1 cellular context compared by ENCODE assay signal in genomic region chr9:137086531-137087408, GRCh38.
TF ChIP-seq lines count a peak whose summit lies in the region.

TSS of gene MAN1B1 (plus strand) at chr9:137086985. CDS start at chr9:137087000, 15 bp downstream.

TF ChIP-seq in A549, 52 proteins besides CTCF, POLR2A, EP300 and RAD21 (continued from another document):
- peak; percentile 91 for TF ChIP-seq USF2 (IDR thresholded peaks at IDR 0.05)
- TF ChIP-seq, protein P1, sequence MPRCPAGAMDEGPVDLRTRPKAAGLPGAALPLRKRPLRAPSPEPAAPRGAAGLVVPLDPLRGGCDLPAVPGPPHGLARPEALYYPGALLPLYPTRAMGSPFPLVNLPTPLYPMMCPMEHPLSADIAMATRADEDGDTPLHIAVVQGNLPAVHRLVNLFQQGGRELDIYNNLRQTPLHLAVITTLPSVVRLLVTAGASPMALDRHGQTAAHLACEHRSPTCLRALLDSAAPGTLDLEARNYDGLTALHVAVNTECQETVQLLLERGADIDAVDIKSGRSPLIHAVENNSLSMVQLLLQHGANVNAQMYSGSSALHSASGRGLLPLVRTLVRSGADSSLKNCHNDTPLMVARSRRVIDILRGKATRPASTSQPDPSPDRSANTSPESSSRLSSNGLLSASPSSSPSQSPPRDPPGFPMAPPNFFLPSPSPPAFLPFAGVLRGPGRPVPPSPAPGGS (IDR thresholded peaks at IDR 0.05), result 0 out of 3 replicates have a peak, but pooled peaks have one; percentile 36
- TF ChIP-seq SREBF2 (IDR thresholded peaks at IDR 0.05), result no peak
- TF ChIP-seq HEYL (CRISPR knock-in tag; IDR thresholded peaks at IDR 0.05), result no peak
- TF ChIP-seq EHF (CRISPR knock-in tag; IDR thresholded peaks at IDR 0.05), result no peak
- no peak for TF ChIP-seq HOXB5 (CRISPR knock-in tag; IDR thresholded peaks at IDR 0.05)
- TF ChIP-seq ZFP36 (IDR thresholded peaks at IDR 0.05; ENCODE audit: borderline replicate concordance, partially characterized antibody), result no peak
- TF ChIP-seq CBX8 (IDR thresholded peaks at IDR 0.05), result no peak
- no peak for TF ChIP-seq TP53 (CRISPR knock-in tag; IDR thresholded peaks at IDR 0.05)
- peak; percentile 44; the same call in 1 of the 2 replicates for TF ChIP-seq PHF8 (IDR thresholded peaks at IDR 0.05; ENCODE audit: borderline replicate concordance, low read depth)
TF ChIP-seq in A549: peak in this region for 7.
